Comparison of ENCODE assay signal across 8 cellular contexts in the genomic region with DNA sequence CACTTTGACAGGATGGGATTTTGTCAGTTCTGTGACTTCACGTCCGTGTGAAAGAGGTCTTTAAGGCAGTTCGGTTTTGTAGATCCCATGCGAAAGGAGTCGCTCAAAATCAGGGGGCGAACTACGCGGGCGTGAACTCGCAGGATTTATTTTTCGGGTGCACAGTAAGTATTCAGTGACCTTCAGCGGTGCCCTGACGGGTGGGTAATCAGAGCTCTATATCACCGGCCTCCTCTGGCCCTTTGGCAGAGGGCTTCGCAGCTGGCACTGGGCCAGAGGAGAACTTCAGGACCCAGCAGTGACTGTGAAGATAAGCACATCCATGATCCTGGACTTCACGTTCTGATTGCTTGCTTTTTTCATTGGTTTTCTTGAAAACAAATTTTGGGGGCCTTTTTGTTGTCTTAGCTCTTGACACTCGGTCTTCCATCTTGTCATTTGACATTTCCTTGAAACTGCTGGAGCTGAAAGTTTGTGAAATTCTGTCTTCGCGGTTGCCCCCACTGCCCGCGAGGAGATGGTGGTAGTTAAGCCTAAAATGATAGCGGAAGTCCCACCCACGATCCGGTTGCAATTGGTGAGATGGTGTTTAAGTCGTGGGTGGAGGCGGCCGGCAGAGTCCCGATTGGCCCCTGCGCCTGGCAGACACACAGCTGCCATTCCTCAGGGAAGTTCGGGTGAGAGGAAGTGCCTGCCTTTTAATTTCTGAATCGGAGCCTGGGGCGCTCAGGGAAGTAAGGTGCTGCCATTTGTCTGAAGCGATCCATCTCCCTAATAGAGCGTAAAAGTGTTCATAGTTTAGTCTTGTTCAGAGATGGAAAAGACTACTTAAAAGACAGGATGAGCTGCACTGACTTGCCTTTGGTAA. TPM values are rescaled to one million over a fixed set of nuclear protein-coding genes. Genes with fewer than 3 reads are reported as not detected.
DNase-seq lines count a peak whose midpoint lies in the region; ATAC-seq and TF ChIP-seq lines count a peak whose summit lies in the region.

Gene FAM120AOS (minus strand): TSS at position 535 of the 868 bp plus-strand sequence. CDS start 872 bp downstream, outside the sequence.

- H3K9me3 ChIP-seq in prostate gland = no peaks in the 10 kb centered on the region

- ATAC-seq in HG02870 (IDR thresholded peaks at IDR 0.05; ENCODE audit: unreplicated experiment) = peak; percentile 58
- ATAC-seq in left ventricle myocardium superior = peak; percentile 86

- WGBS in prostate gland = 1% methylated on average over 34 of the region's 34 CpGs
- under 1% methylated on average over 34 of the region's 34 CpGs for WGBS in urinary bladder

- intact Hi-C loops in left ventricle myocardium superior (cut with micrococcal nuclease) = no loop called here
- intact Hi-C loops in prostate gland (cut with DNase I) = loop anchor here (2.0 to 10.0 kb wide), 2 partner anchors 114 to 318 kb away; partner anchors contain the start of gene NINJ1

- H3K27ac ChIP-seq in angular gyrus (ENCODE audit: low read depth, low read length) = peak within 1 kb of the TSS; percentile 82
- H3K27ac ChIP-seq in prostate gland = peak within 1 kb of the TSS; percentile 91 to 95
- peak within 1 kb of the TSS; percentile 93 for H3K27ac ChIP-seq in urinary bladder (ENCODE audit: low read depth)

- H3K4me1 ChIP-seq in prostate gland (replicated peaks) (peaks cover 18% of the 10 kb centered on the region), urinary bladder (ENCODE audit: insufficient read depth) (no peaks in the 10 kb centered on the region)

- in situ Hi-C loops in GM13976 (cut with MboI; ENCODE audit: low sequenced_read_pairs, unreplicated experiment) = no loop called here

- H3K4me3 ChIP-seq in prostate gland = peak within 1 kb of the TSS; percentile 79 to 84
- peak within 1 kb of the TSS; percentile 99 for H3K4me3 ChIP-seq in urinary bladder (ENCODE audit: low read depth, low read length)

- TF ChIP-seq CTCF in GM13976 (IDR thresholded peaks at IDR 0.05; ENCODE audit: borderline replicate concordance, control extremely low read depth, extremely low read depth, insufficient read depth, missing control alignments) (no peak), prostate gland (IDR thresholded peaks at IDR 0.05) (no peak)

- no peaks in the 10 kb centered on the region for H3K27me3 ChIP-seq in prostate gland (replicated peaks; ENCODE audit: insufficient read depth)

- no peaks in the 10 kb centered on the region for H3K36me3 ChIP-seq in prostate gland
- H3K36me3 ChIP-seq in urinary bladder (ENCODE audit: insufficient read depth) = no peaks in the 10 kb centered on the region

- DNase-seq in GM13976 (ENCODE audit: low spot score) (peak; percentile 83), NCI-H1694 (lab: John Stamatoyannopoulos, UW) (peak; percentile 82), T-helper 2 cell (peak; percentile 61 to 95 (median 80)), left ventricle myocardium superior (peak; percentile 93), prostate gland (ENCODE audit: low spot score) (peak; percentile 96)

- TF ChIP-seq POLR2A in prostate gland (IDR thresholded peaks at IDR 0.05) = peak; percentile 80

RNA-seq across cellular contexts. Expression of gene FAM120AOS, which starts in this region (rescaled TPM):
- 27.3 TPM for total RNA-seq in left ventricle myocardium superior
- total RNA-seq in prostate gland = 10 to 100 TPM; 60.7 to 83.8 TPM
- total RNA-seq in urinary bladder = 41.1 TPM
- polyA plus RNA-seq in urinary bladder = 49.2 TPM

Comparison
In these comparisons a context has a peak if more than half of its experiments do, and no peak if none do; other contexts are left out.
1. Peak in every context shown above with its lines: DNase-seq, ATAC-seq, H3K4me3 ChIP-seq and H3K27ac ChIP-seq.